Comparison of ENCODE assay signal across 23 cellular contexts in genomic region chr1:88398338-88398737, GRCh38.
"Had no signal": no experiment of that assay in that cellular context is flagged by ENCODE, and none has a peak within 500 bp of the region (broad histone marks: within the 10 kb centered on the region; RNA-seq: fewer than 3 reads in every experiment).

No MANE protein-coding gene starts in this region.

- H3K27me3 ChIP-seq: body of pancreas, esophagus muscularis mucosa, heart left ventricle, sigmoid colon, testis, vagina had no signal

- ATAC-seq: activated CD4-positive, CD25-positive, alpha-beta regulatory T cell treated with anti-CD3 and anti-CD28 coated beads, Interleukin-2, amount 50 U/mL, for 24 hours; activated CD8-positive, alpha-beta T cell treated with anti-CD3 and anti-CD28 coated beads, Interleukin-2, amount 10 ng/mL, durations not matched to agents 7 days and 5 days; activated naive CD8-positive, alpha-beta T cell treated with anti-CD3 and anti-CD28 coated beads, Interleukin-2, amount 50 U/mL, for 24 hours; body of pancreas; heart left ventricle; left lobe of liver; lower lobe of right lung; naive thymus-derived CD4-positive, alpha-beta T cell had no signal

- H3K4me1 ChIP-seq: body of pancreas, esophagus muscularis mucosa, heart left ventricle, lower lobe of right lung, sigmoid colon, testis, vagina had no signal

- H3K4me3 ChIP-seq: body of pancreas, esophagus muscularis mucosa, heart left ventricle, lower lobe of right lung, sigmoid colon, smooth muscle cell, testis, vagina had no signal

- H3K36me3 ChIP-seq: esophagus muscularis mucosa, heart left ventricle, lower lobe of right lung, sigmoid colon, vagina had no signal

- H3K27ac ChIP-seq: body of pancreas, esophagus muscularis mucosa, heart left ventricle, lower lobe of right lung, sigmoid colon, testis, vagina, VCaP had no signal

- H3K9me3 ChIP-seq: body of pancreas, esophagus muscularis mucosa, lower lobe of right lung, sigmoid colon, testis, vagina had no signal

- H3K4me2 ChIP-seq: smooth muscle cell had no signal

- DNase-seq: activated CD4-positive, alpha-beta T cell treated with anti-CD3 and anti-CD28 coated beads, Interleukin-2, amount 10 ng/mL, durations not matched to agents 24 days and 14 days; activated CD8-positive, alpha-beta T cell treated with anti-CD3 and anti-CD28 coated beads, Interleukin-2, amount 10 ng/mL, durations not matched to agents 7 days and 5 days; activated gamma-delta T cell; activated naive CD4-positive, alpha-beta T cell treated with anti-CD3 and anti-CD28 coated beads, Interleukin-2, amount 50 U/mL, for 16 hours; activated naive CD8-positive, alpha-beta T cell treated with anti-CD3 and anti-CD28 coated beads, Interleukin-2, amount 50 U/mL, for 24 hours; body of pancreas; caudate nucleus; effector CD8-positive, alpha-beta T cell; heart left ventricle; lower lobe of right lung; naive thymus-derived CD4-positive, alpha-beta T cell; posterior cingulate gyrus; retina; sigmoid colon; stimulated activated CD4-positive, alpha-beta T cell treated with anti-CD3 and anti-CD28 coated beads, Interleukin-15, amount 100 ng/mL, for 24 hours; stimulated activated naive CD4-positive, alpha-beta T cell; testis had no signal
